1 cellular context compared by ENCODE assay signal in the genomic region with DNA sequence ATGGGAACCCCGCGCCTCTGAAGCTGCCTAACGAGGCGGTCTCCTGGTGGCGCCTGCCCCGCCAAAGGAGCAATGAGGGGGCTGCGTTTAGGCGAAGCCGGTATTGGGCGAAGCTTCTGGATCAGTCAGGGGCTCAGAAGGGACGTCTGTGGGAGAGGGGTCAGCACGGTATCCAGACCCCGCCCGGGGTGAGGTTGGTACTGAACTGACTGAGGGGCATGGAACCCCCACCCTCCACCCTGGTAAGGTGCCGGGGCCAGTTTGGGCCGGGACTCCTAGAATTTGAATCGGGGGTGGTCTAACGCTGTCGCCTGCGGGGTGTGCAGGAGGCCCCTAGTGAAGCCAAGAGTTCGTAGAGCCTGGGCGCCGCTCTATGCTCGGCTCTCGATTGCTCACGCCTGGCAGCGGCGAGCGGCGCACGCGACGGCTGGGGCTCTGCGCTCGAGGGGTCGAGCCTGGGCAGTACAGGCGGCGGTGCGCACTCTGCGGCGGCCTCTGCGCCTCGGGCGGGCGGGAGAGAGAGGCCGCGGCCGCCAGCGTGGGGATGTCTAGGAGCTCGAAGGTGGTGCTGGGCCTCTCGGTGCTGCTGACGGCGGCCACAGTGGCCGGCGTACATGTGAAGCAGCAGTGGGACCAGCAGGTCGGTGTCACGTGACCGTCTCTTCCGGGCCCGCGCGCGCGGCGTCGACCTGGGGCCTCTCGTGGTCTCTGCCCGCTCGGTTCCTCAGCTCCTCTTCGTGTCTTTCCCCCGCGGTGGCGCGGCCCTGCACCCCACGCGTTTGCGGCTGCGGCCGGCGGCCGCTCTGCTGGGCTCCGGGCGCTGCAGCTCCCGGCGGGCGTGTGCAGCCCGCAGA.
A peak's percentile ranks its signal among the peaks of the same experiment; 100 is the strongest.
TF ChIP-seq lines count a peak whose summit lies in the region.

A gene with protein sequence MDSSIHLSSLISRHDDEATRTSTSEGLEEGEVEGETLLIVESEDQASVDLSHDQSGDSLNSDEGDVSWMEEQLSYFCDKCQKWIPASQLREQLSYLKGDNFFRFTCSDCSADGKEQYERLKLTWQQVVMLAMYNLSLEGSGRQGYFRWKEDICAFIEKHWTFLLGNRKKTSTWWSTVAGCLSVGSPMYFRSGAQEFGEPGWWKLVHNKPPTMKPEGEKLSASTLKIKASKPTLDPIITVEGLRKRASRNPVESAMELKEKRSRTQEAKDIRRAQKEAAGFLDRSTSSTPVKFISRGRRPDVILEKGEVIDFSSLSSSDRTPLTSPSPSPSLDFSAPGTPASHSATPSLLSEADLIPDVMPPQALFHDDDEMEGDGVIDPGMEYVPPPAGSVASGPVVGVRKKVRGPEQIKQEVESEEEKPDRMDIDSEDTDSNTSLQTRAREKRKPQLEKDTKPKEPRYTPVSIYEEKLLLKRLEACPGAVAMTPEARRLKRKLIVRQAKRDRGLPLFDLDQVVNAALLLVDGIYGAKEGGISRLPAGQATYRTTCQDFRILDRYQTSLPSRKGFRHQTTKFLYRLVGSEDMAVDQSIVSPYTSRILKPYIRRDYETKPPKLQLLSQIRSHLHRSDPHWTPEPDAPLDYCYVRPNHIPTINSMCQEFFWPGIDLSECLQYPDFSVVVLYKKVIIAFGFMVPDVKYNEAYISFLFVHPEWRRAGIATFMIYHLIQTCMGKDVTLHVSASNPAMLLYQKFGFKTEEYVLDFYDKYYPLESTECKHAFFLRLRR (plus strand): TSS at position 452 of the 854 bp plus-strand sequence. CDS start 4,798 bp downstream, outside the sequence.
A gene with protein sequence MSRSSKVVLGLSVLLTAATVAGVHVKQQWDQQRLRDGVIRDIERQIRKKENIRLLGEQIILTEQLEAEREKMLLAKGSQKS (plus strand): TSS at position 452 of the 854 bp plus-strand sequence. CDS start 93 bp downstream, at position 545.

TF ChIP-seq in K562, 482 proteins besides CTCF, POLR2A, EP300 and RAD21 (continued from another document and continues in another):
- TF ChIP-seq, protein P1, sequence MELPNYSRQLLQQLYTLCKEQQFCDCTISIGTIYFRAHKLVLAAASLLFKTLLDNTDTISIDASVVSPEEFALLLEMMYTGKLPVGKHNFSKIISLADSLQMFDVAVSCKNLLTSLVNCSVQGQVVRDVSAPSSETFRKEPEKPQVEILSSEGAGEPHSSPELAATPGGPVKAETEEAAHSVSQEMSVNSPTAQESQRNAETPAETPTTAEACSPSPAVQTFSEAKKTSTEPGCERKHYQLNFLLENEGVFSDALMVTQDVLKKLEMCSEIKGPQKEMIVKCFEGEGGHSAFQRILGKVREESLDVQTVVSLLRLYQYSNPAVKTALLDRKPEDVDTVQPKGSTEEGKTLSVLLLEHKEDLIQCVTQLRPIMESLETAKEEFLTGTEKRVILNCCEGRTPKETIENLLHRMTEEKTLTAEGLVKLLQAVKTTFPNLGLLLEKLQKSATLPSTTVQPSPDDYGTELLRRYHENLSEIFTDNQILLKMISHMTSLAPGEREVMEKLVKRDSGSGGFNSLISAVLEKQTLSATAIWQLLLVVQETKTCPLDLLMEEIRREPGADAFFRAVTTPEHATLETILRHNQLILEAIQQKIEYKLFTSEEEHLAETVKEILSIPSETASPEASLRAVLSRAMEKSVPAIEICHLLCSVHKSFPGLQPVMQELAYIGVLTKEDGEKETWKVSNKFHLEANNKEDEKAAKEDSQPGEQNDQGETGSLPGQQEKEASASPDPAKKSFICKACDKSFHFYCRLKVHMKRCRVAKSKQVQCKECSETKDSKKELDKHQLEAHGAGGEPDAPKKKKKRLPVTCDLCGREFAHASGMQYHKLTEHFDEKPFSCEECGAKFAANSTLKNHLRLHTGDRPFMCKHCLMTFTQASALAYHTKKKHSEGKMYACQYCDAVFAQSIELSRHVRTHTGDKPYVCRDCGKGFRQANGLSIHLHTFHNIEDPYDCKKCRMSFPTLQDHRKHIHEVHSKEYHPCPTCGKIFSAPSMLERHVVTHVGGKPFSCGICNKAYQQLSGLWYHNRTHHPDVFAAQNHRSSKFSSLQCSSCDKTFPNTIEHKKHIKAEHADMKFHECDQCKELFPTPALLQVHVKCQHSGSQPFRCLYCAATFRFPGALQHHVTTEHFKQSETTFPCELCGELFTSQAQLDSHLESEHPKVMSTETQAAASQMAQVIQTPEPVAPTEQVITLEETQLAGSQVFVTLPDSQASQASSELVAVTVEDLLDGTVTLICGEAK (IDR thresholded peaks at IDR 0.05), result 0 out of 2 replicates have a peak, but pooled peaks have one; percentile 13
- TF ChIP-seq, protein P1 (CRISPR knock-in tag; IDR thresholded peaks at IDR 0.05), result no peak
- TF ChIP-seq, protein P2, sequence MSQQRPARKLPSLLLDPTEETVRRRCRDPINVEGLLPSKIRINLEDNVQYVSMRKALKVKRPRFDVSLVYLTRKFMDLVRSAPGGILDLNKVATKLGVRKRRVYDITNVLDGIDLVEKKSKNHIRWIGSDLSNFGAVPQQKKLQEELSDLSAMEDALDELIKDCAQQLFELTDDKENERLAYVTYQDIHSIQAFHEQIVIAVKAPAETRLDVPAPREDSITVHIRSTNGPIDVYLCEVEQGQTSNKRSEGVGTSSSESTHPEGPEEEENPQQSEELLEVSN (IDR thresholded peaks at IDR 0.05; ENCODE audit: borderline replicate concordance in 1 of 2, extremely low read depth in 1 of 2, insufficient read depth in 1 of 2, insufficient read length in 1 of 2, low read depth in 1 of 2, low read length in 1 of 2, poor library complexity in 1 of 2, severe bottlenecking in 1 of 2), result peak; percentile 72 to 87
- TF ChIP-seq HMGN3 (IDR thresholded peaks at IDR 0.05; ENCODE audit: borderline replicate concordance, extremely low read depth, insufficient read length, low read depth, low read length), result peak; percentile 88
- TF ChIP-seq HDGF (IDR thresholded peaks at IDR 0.05), result no peak
- TF ChIP-seq MECOM (CRISPR knock-in tag; IDR thresholded peaks at IDR 0.05), result no peak
- TF ChIP-seq ERF (CRISPR knock-in tag; IDR thresholded peaks at IDR 0.05), result 0 out of 2 replicates have a peak, but pooled peaks have one; percentile 39
- no peak for TF ChIP-seq FOXK1 (CRISPR knock-in tag; IDR thresholded peaks at IDR 0.05; ENCODE audit: borderline replicate concordance)
- TF ChIP-seq RBM22 (IDR thresholded peaks at IDR 0.05; ENCODE audit: low read depth, low read length, poor library complexity, severe bottlenecking), result no peak
- TF ChIP-seq, protein P3, sequence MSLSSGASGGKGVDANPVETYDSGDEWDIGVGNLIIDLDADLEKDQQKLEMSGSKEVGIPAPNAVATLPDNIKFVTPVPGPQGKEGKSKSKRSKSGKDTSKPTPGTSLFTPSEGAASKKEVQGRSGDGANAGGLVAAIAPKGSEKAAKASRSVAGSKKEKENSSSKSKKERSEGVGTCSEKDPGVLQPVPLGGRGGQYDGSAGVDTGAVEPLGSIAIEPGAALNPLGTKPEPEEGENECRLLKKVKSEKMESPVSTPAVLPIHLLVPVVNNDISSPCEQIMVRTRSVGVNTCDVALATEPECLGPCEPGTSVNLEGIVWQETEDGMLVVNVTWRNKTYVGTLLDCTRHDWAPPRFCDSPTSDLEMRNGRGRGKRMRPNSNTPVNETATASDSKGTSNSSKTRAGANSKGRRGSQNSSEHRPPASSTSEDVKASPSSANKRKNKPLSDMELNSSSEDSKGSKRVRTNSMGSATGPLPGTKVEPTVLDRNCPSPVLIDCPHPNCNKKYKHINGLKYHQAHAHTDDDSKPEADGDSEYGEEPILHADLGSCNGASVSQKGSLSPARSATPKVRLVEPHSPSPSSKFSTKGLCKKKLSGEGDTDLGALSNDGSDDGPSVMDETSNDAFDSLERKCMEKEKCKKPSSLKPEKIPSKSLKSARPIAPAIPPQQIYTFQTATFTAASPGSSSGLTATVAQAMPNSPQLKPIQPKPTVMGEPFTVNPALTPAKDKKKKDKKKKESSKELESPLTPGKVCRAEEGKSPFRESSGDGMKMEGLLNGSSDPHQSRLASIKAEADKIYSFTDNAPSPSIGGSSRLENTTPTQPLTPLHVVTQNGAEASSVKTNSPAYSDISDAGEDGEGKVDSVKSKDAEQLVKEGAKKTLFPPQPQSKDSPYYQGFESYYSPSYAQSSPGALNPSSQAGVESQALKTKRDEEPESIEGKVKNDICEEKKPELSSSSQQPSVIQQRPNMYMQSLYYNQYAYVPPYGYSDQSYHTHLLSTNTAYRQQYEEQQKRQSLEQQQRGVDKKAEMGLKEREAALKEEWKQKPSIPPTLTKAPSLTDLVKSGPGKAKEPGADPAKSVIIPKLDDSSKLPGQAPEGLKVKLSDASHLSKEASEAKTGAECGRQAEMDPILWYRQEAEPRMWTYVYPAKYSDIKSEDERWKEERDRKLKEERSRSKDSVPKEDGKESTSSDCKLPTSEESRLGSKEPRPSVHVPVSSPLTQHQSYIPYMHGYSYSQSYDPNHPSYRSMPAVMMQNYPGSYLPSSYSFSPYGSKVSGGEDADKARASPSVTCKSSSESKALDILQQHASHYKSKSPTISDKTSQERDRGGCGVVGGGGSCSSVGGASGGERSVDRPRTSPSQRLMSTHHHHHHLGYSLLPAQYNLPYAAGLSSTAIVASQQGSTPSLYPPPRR (CRISPR knock-in tag; IDR thresholded peaks at IDR 0.05; ENCODE audit: borderline replicate concordance), result no peak
- no peak for TF ChIP-seq TRIM24 (IDR thresholded peaks at IDR 0.05)
- no peak for TF ChIP-seq SNIP1 (IDR thresholded peaks at IDR 0.05; ENCODE audit: low read depth)
- no peak for TF ChIP-seq ZNF174 (CRISPR knock-in tag; IDR thresholded peaks at IDR 0.05)
- TF ChIP-seq RBM34 (IDR thresholded peaks at IDR 0.05; ENCODE audit: borderline replicate concordance, insufficient read depth, low read length), result no peak
- TF ChIP-seq GABPA (tag; conservative IDR thresholded peaks at IDR 0.05; ENCODE audit: low read depth), result peak; percentile 49; the same call in 1 of the 2 replicates
- TF ChIP-seq, protein P4, sequence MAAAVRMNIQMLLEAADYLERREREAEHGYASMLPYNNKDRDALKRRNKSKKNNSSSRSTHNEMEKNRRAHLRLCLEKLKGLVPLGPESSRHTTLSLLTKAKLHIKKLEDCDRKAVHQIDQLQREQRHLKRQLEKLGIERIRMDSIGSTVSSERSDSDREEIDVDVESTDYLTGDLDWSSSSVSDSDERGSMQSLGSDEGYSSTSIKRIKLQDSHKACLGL (CRISPR knock-in tag; IDR thresholded peaks at IDR 0.05; ENCODE audit: borderline replicate concordance, poor library complexity, severe bottlenecking), result no peak
- TF ChIP-seq EGR1 (conservative IDR thresholded peaks at IDR 0.05), result no peak
- peak; percentile 92 for TF ChIP-seq RBBP5 (IDR thresholded peaks at IDR 0.05; ENCODE audit: borderline replicate concordance, insufficient read depth, low read length, poor library complexity, severe bottlenecking)
- TF ChIP-seq POLR2G (IDR thresholded peaks at IDR 0.05; ENCODE audit: low read depth, low read length), result peak; percentile 89
- TF ChIP-seq ARNT (IDR thresholded peaks at IDR 0.05), result no peak
- TF ChIP-seq, protein P5, sequence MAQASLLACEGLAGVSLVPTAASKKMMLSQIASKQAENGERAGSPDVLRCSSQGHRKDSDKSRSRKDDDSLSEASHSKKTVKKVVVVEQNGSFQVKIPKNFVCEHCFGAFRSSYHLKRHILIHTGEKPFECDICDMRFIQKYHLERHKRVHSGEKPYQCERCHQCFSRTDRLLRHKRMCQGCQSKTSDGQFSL (CRISPR knock-in tag; IDR thresholded peaks at IDR 0.05), result no peak
- TF ChIP-seq, protein P5 (tag; IDR thresholded peaks at IDR 0.05), result no peak
- TF ChIP-seq, protein P6, sequence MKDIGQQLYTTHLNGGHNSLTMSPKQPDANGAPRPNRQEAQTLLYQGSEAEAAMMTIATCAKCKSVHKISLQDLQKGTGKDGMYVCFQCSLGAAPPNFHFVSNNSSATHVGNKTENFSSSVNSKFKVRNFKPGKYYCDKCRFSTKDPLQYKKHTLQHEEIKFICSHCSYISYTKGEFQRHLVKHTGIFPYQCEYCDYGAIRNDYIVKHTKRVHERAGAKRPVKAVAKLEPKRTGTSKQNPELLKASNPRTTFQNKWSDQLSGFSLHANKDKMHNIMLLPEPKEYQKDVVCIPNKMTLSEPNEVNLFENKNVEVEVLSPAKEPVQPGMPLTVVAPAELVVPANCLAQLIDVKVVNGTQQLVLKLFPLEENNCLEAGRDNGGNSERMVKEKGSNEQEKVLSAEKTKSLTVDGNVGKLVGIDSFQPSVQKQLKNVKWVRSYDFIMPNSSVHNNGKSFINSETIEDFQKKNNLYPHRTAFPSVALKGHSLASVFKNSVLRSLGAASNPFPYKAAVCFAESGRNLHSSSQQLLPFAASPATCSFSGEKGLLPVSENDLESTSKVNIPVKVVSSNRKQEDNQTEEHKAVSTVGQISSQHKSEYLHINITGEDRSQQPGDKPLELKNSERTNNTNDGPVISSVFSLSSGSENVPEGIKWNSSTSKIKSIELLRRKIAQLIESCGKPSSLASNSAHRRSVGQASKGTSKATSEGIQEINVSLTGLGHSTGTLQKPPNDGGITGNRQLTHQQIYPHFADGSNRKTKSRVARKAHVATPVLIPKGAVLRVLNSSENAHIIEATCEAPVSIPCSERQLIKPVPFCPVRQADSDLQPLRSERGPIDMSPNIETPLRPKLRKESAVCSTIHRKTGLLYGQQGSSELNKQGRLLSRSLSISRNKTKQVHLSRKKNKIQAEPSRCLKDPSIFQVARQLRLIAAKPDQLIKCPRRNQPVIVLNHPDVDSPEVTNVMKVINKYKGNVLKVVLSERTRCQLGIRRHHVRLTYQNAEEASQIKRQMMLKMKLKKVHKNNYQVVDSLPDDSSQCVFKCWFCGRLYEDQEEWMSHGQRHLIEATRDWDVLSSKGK (CRISPR knock-in tag; IDR thresholded peaks at IDR 0.05), result no peak
